1 cellular context compared by ENCODE assay signal in genomic region chr1:15020943-15021745, GRCh38.
A peak's percentile ranks its signal among the peaks of the same experiment; 100 is the strongest.
TF ChIP-seq lines count a peak whose summit lies in the region.

No MANE protein-coding gene starts in this region.

TF ChIP-seq in HepG2, 621 proteins besides CTCF, POLR2A, EP300 and RAD21 (continued from another document):
- TF ChIP-seq ZSCAN29 (CRISPR knock-in tag; conservative IDR thresholded peaks at IDR 0.05) (peak; percentile 72; the same call in 1 of the 2 replicates), BCL6 (CRISPR knock-in tag; IDR thresholded peaks at IDR 0.05) (peak; percentile 70), CSRNP2 (CRISPR knock-in tag; conservative IDR thresholded peaks at IDR 0.05; ENCODE audit: low read depth) (no peak), ZNF362 (CRISPR knock-in tag; IDR thresholded peaks at IDR 0.05; ENCODE audit: borderline replicate concordance) (peak; percentile 59; the same call in 1 of the 2 replicates), EED (CRISPR knock-in tag; IDR thresholded peaks at IDR 0.05) (no peak), CREM (IDR thresholded peaks at IDR 0.05) (no peak; the same call in 1 of the 2 replicates), CREM (CRISPR knock-in tag; IDR thresholded peaks at IDR 0.05) (no peak), HINFP (CRISPR knock-in tag; IDR thresholded peaks at IDR 0.05; ENCODE audit: low read depth) (peak; percentile 48; the same call in 1 of the 2 replicates), IRF2 (CRISPR knock-in tag; IDR thresholded peaks at IDR 0.05) (no peak), BCL3 (CRISPR knock-in tag; IDR thresholded peaks at IDR 0.05) (no peak), CEBPG (CRISPR knock-in tag; IDR thresholded peaks at IDR 0.05) (peak; percentile 18; the same call in 1 of the 2 replicates), UBTF (CRISPR knock-in tag; IDR thresholded peaks at IDR 0.05) (peak; percentile 82), DMAP1 (CRISPR knock-in tag; IDR thresholded peaks at IDR 0.05) (peak; percentile 54; the same call in 1 of the 2 replicates), ZMYM3 (CRISPR knock-in tag; IDR thresholded peaks at IDR 0.05) (peak; percentile 73), MXD4 (CRISPR knock-in tag; IDR thresholded peaks at IDR 0.05) (peak; percentile 53; the same call in 1 of the 2 replicates), ZNF264 (CRISPR knock-in tag; IDR thresholded peaks at IDR 0.05) (no peak), ZSCAN12 (CRISPR knock-in tag; IDR thresholded peaks at IDR 0.05) (0 out of 2 replicates have a peak, but pooled peaks have one; percentile 62), IKZF5 (CRISPR knock-in tag; IDR thresholded peaks at IDR 0.05) (peak; percentile 78), ZNF20 (CRISPR knock-in tag; IDR thresholded peaks at IDR 0.05) (no peak), KLF16 (CRISPR knock-in tag; IDR thresholded peaks at IDR 0.05) (0 out of 4 replicates have a peak, but pooled peaks of 1 of the 2 experiments have one; percentile 23), ZNF569 (CRISPR knock-in tag; IDR thresholded peaks at IDR 0.05; ENCODE audit: borderline replicate concordance) (no peak), SIX4 (CRISPR knock-in tag; IDR thresholded peaks at IDR 0.05) (peak; percentile 62; the same call in 1 of the 2 replicates), SMARCC2 (IDR thresholded peaks at IDR 0.05) (no peak), NFAT5 (CRISPR knock-in tag; IDR thresholded peaks at IDR 0.05) (no peak), ADNP (CRISPR knock-in tag; IDR thresholded peaks at IDR 0.05) (0 out of 2 replicates have a peak, but pooled peaks have one; percentile 20), ZBTB21 (CRISPR knock-in tag; IDR thresholded peaks at IDR 0.05) (no peak), ZNF660 (CRISPR knock-in tag; IDR thresholded peaks at IDR 0.05; ENCODE audit: borderline replicate concordance, low read depth) (no peak), MED13 (CRISPR knock-in tag; IDR thresholded peaks at IDR 0.05) (peak; percentile 67), ZNF792 (CRISPR knock-in tag; IDR thresholded peaks at IDR 0.05) (peak; percentile 38; the same call in 1 of the 2 replicates), NR3C1 (CRISPR knock-in tag; IDR thresholded peaks at IDR 0.05) (no peak), ZNF263 (CRISPR knock-in tag; IDR thresholded peaks at IDR 0.05) (peak; percentile 87), ZBTB33 (CRISPR knock-in tag; IDR thresholded peaks at IDR 0.05) (peak; percentile 24; the same call in 1 of the 2 replicates), NFKB2 (CRISPR knock-in tag; IDR thresholded peaks at IDR 0.05; ENCODE audit: borderline replicate concordance) (0 out of 2 replicates have a peak, but pooled peaks have one; percentile 26), NCOR1 (IDR thresholded peaks at IDR 0.05; ENCODE audit: borderline replicate concordance, low read length) (peak; percentile 82; the same call in 1 of the 2 replicates), ASH2L (IDR thresholded peaks at IDR 0.05; ENCODE audit: insufficient read length, low read depth, low read length) (no peak), SMYD3 (CRISPR knock-in tag; IDR thresholded peaks at IDR 0.05) (no peak), RBM22 (optimal IDR thresholded peaks at IDR 0.05; ENCODE audit: low read length) (no peak), TARDBP (CRISPR knock-in tag; IDR thresholded peaks at IDR 0.05) (peak; percentile 91), POGK (CRISPR knock-in tag; conservative IDR thresholded peaks at IDR 0.05) (0 out of 2 replicates have a peak, but pooled peaks have one; percentile 49), ZNF75D (CRISPR knock-in tag; IDR thresholded peaks at IDR 0.05; ENCODE audit: borderline replicate concordance) (no peak), FOXJ3 (CRISPR knock-in tag; IDR thresholded peaks at IDR 0.05; ENCODE audit: borderline replicate concordance) (peak; percentile 59; the same call in 1 of the 2 replicates)
